In genomic region chr13:98539655-98540054, GRCh38 we compare ENCODE assay signal across 1 cellular context.
TF ChIP-seq lines count a peak whose summit lies in the region.

No MANE protein-coding gene starts in this region.

TF ChIP-seq in GM23338, 12 proteins besides CTCF, POLR2A, EP300 and RAD21 (continued from another document):
- no peak for TF ChIP-seq REST (IDR thresholded peaks at IDR 0.05; ENCODE audit: unreplicated experiment)
- no peak for TF ChIP-seq ZNF331 (CRISPR knock-in tag; IDR thresholded peaks at IDR 0.05; ENCODE audit: low read depth)
- no peak for TF ChIP-seq ETS1 (IDR thresholded peaks at IDR 0.05)
- TF ChIP-seq STAT1 (IDR thresholded peaks at IDR 0.05; ENCODE audit: unreplicated experiment), result no peak
